Comparison of ENCODE assay signal across 23 cellular contexts in genomic region chr4:42706086-42706485, GRCh38. TPM values are rescaled to one million over a fixed set of nuclear protein-coding genes. Genes with fewer than 3 reads are reported as not detected.
DNase-seq lines count a peak whose midpoint lies in the region; ATAC-seq, FAIRE-seq and TF ChIP-seq lines count a peak whose summit lies in the region.
"Had no signal": no experiment of that assay in that cellular context is flagged by ENCODE, and none has a peak within 500 bp of the region (broad histone marks: within the 10 kb centered on the region; RNA-seq: fewer than 3 reads in every experiment).

No MANE protein-coding gene starts in this region.

- FAIRE-seq in H1 (lab: Jason Lieb, UNC), result no peak
- FAIRE-seq: A549, D721Med, GM12878, GM19239 had no signal

- no peak overlapping the region for H3K4ac ChIP-seq in H1 (replicated peaks; ENCODE audit: insufficient read length, low read depth, low read length)

- H3K9me2 ChIP-seq in GM23248 (ENCODE audit: insufficient read depth), result no peaks in the 10 kb centered on the region

- H3K56ac ChIP-seq in H1 (replicated peaks; ENCODE audit: insufficient read length, low read depth, low read length), result no peak overlapping the region

- H4K20me1 ChIP-seq in GM23248 (ENCODE audit: insufficient read depth) (no peaks in the 10 kb centered on the region), OCI-LY3 (ENCODE audit: insufficient read depth, low read length) (no peaks in the 10 kb centered on the region), H1 (replicated peaks in 1 of 2; ENCODE audit: control insufficient read depth in 1 of 2, insufficient read depth in 2 of 2, low read length in 2 of 2) (no peaks in the 10 kb centered on the region), osteoblast (ENCODE audit: insufficient read depth, low read length) (no peaks in the 10 kb centered on the region)
- H4K20me1 ChIP-seq: BLaER1 treated with 17β-estradiol and CSF1 and Interleukin-3, amounts not matched to agents 10 nM and 100 nM had no signal

- DNase-seq in GM23248 (peak; percentile 1), H1 (ENCODE audit: low read depth in 1 of 2, low spot score in 2 of 2) (no peak), osteoblast (ENCODE audit: insufficient read length, low spot score, missing footprints) (no peak)
- DNase-seq in activated naive CD4-positive, alpha-beta T cell treated with Interleukin-2 at 50 U/mL for 16 hours, result no peak
- DNase-seq: 8988T; ACHN; AML-193; BE2C; CD4-positive, alpha-beta T cell; CD8-positive, alpha-beta memory T cell; DMS 273 treated with DMSO at 0.1 percent for 48 hours; DMS79; EL; GDM1; H9 had no signal

- H3F3A ChIP-seq in GM23248 (ENCODE audit: insufficient read depth), result no peaks in the 10 kb centered on the region

- ATAC-seq in GM21737 (IDR thresholded peaks at IDR 0.05; ENCODE audit: unreplicated experiment), result no peak
- ATAC-seq: A549, GM12878, HCT116 had no signal

- no peaks in the 10 kb centered on the region for H3K9me3 ChIP-seq in GM23248 (ENCODE audit: low read depth)
- no peaks in the 10 kb centered on the region for H3K9me3 ChIP-seq in OCI-LY3 (ENCODE audit: insufficient read depth, low read length)
- peaks cover 5 to 7% of the 10 kb centered on the region in 2 experiments; a peak in 2 of 4 replicates for H3K9me3 ChIP-seq in H1 (ENCODE audit: insufficient read depth in 2 of 2, low read depth in 1 of 2, low read length in 1 of 2)
- no peaks in the 10 kb centered on the region for H3K9me3 ChIP-seq in osteoblast (ENCODE audit: low read depth, low read length)
- H3K9me3 ChIP-seq: A549, BE2C had no signal

- no peaks in the 10 kb centered on the region for H3K23me2 ChIP-seq in H1 (ENCODE audit: low read depth, low read length)

- H3K79me1 ChIP-seq in H1 (ENCODE audit: low read depth, low read length), result no peaks in the 10 kb centered on the region

- CTCF ChIA-PET in H1 (lab: Charles Lee; ENCODE audit: partially characterized antibody), result interaction anchor here (0.6 kb wide), 1 partner anchor 92 kb away, joined by 3 read pairs; no protein-coding TSS in a partner anchor

- H3K79me2 ChIP-seq in GM23248 (ENCODE audit: insufficient read depth) (no peaks in the 10 kb centered on the region), OCI-LY3 (ENCODE audit: low read length) (no peaks in the 10 kb centered on the region), H1 (ENCODE audit: control insufficient read depth in 1 of 2, insufficient read depth in 2 of 2, low read length in 2 of 2) (no peaks in the 10 kb centered on the region), osteoblast (ENCODE audit: insufficient read depth, low read length) (no peaks in the 10 kb centered on the region)

- H3K18ac ChIP-seq in H1 (ENCODE audit: extremely low read depth, low read length), result no peak overlapping the region

- H4K91ac ChIP-seq in H1 (replicated peaks; ENCODE audit: insufficient read length, low read length), result no peak overlapping the region

- H3K23ac ChIP-seq in H1 (ENCODE audit: insufficient read length), result no peak overlapping the region

- TF ChIP-seq RAD21 in H1 (IDR thresholded peaks at IDR 0.05 in 1 of 2, conservative IDR thresholded peaks at IDR 0.05 in 1 of 2; ENCODE audit: low read depth in 2 of 2, low read length in 2 of 2), result no peak

- H3K27ac ChIP-seq in GM23248 (no peak overlapping the region), OCI-LY3 (ENCODE audit: low read length) (no peak overlapping the region), H1 (ENCODE audit: low read depth, low read length) (no peak overlapping the region), osteoblast (ENCODE audit: low read depth, low read length) (no peak overlapping the region)
- H3K27ac ChIP-seq: A549; BLaER1 treated with 17β-estradiol and CSF1 and Interleukin-3, amounts not matched to agents 10 nM and 100 nM had no signal

- H2BK5ac ChIP-seq in H1 (ENCODE audit: low read depth, low read length), result no peak overlapping the region

- TF ChIP-seq EP300 in H1 (IDR thresholded peaks at IDR 0.05; ENCODE audit: borderline replicate concordance in 1 of 2, low read depth in 2 of 2, low read length in 2 of 2), result no peak

- H2AFZ ChIP-seq in GM23248, result no peak overlapping the region
- 0 out of 2 replicates have a peak overlapping the region, but pooled peaks have one; percentile 55 for H2AFZ ChIP-seq in OCI-LY3 (ENCODE audit: low read depth, low read length)
- H2AFZ ChIP-seq in H1 (ENCODE audit: low read length), result 0 out of 2 replicates have a peak overlapping the region, but pooled peaks have one; percentile 66
- no peak overlapping the region for H2AFZ ChIP-seq in osteoblast (ENCODE audit: low read length)

- TF ChIP-seq CTCF in OCI-LY3 (IDR thresholded peaks at IDR 0.05; ENCODE audit: low read depth, low read length) (no peak), H1 (IDR thresholded peaks at IDR 0.05; ENCODE audit: control extremely low read depth in 1 of 3, insufficient read depth in 1 of 3, low read depth in 1 of 3, low read length in 3 of 3) (no peak), osteoblast (IDR thresholded peaks at IDR 0.05; ENCODE audit: extremely low read depth, low read depth, low read length) (no peak)

- no peak overlapping the region for H3K14ac ChIP-seq in H1 (ENCODE audit: insufficient read length)

- no peak overlapping the region for H4K8ac ChIP-seq in H1 (ENCODE audit: extremely low read depth, insufficient read depth, low read length)

- H3K4me1 ChIP-seq in GM23248 (ENCODE audit: insufficient read depth) (no peaks in the 10 kb centered on the region), OCI-LY3 (ENCODE audit: low read length) (peaks cover 21% of the 10 kb centered on the region), H1 (replicated peaks in 1 of 4; ENCODE audit: control insufficient read depth in 3 of 4, insufficient read depth in 4 of 4, low read length in 3 of 4) (peaks cover 0 to 14% (median 4%) of the 10 kb centered on the region in 4 experiments; a peak in 3 of 7 replicates), osteoblast (ENCODE audit: insufficient read depth, low read length) (no peaks in the 10 kb centered on the region)
- H3K4me1 ChIP-seq: A549; BLaER1 treated with 17β-estradiol and CSF1 and Interleukin-3, amounts not matched to agents 10 nM and 100 nM had no signal

- in situ Hi-C loops in GM23248 (cut with MboI), result no loop called here

- no peak overlapping the region for H2BK12ac ChIP-seq in H1 (ENCODE audit: low read depth, low read length)

- H3K4me2 ChIP-seq in GM23248 (ENCODE audit: unreplicated experiment) (no peak overlapping the region), OCI-LY3 (ENCODE audit: low read length) (no peak overlapping the region), H1 (ENCODE audit: insufficient read depth in 1 of 2, low read depth in 2 of 2, low read length in 2 of 2) (no peak overlapping the region), osteoblast (ENCODE audit: insufficient read depth, low read length) (no peak overlapping the region)
- H3K4me2 ChIP-seq: A549; BLaER1 treated with 17β-estradiol and CSF1 and Interleukin-3, amounts not matched to agents 10 nM and 100 nM had no signal

- no peak overlapping the region for H2AK5ac ChIP-seq in H1 (ENCODE audit: low read depth, low read length)

- H3K27me3 ChIP-seq in GM23248 (replicated peaks; ENCODE audit: insufficient read depth) (no peaks in the 10 kb centered on the region), OCI-LY3 (ENCODE audit: low read depth, low read length) (no peaks in the 10 kb centered on the region), H1 (replicated peaks in 1 of 4; ENCODE audit: control insufficient read depth in 3 of 4, extremely low read depth in 1 of 4, insufficient read depth in 3 of 4, low read length in 3 of 4) (no peaks in the 10 kb centered on the region), osteoblast (ENCODE audit: insufficient read depth, low read length) (no peaks in the 10 kb centered on the region)
- H3K27me3 ChIP-seq: BE2C; BLaER1 treated with 17β-estradiol and CSF1 and Interleukin-3, amounts not matched to agents 10 nM and 100 nM had no signal

- H3K4me3 ChIP-seq in GM23248, result no peak overlapping the region
- H3K4me3 ChIP-seq in OCI-LY3 (ENCODE audit: low read length), result no peak overlapping the region
- no peak overlapping the region for H3K4me3 ChIP-seq in H1 (ENCODE audit: extremely low read depth in 1 of 4, insufficient read depth in 2 of 4, low read depth in 3 of 4, low read length in 4 of 4)
- H3K4me3 ChIP-seq in osteoblast (ENCODE audit: insufficient read depth, low read length), result no peak overlapping the region
- H3K4me3 ChIP-seq: A549; BLaER1 treated with 17β-estradiol and CSF1 and Interleukin-3, amounts not matched to agents 10 nM and 100 nM; GM12878 had no signal

- no peak for TF ChIP-seq POLR2A in H1 (IDR thresholded peaks at IDR 0.05; ENCODE audit: control extremely low read depth in 1 of 2, low read depth in 2 of 2, low read length in 2 of 2)

- no peak overlapping the region for H2BK15ac ChIP-seq in H1 (ENCODE audit: low read length)

- WGBS in GM23248 (ENCODE audit: low coverage in 1 of 2, low lambda C conversion rate in 2 of 2, missing lambda C conversion rate in 2 of 2), 2 experiments, result 40 to 47% methylated on average over 4 of the region's 4 CpGs
- 85% methylated on average over 4 of the region's 4 CpGs; no CpG with 5 or more reads in 1 of the 2 experiments for WGBS in H1 (ENCODE audit: extremely low coverage in 1 of 2, insufficient coverage in 1 of 2, insufficient read length in 1 of 2, insufficient replicate concordance in 2 of 2, low coverage in 1 of 2, low lambda C conversion rate in 2 of 2, missing lambda C conversion rate in 1 of 2), 2 experiments

- no peak overlapping the region for H2BK120ac ChIP-seq in H1 (replicated peaks; ENCODE audit: low read depth, low read length)

- H3K36me3 ChIP-seq in GM23248 (ENCODE audit: low read depth) (no peaks in the 10 kb centered on the region), OCI-LY3 (replicated peaks; ENCODE audit: low read depth, low read length) (no peaks in the 10 kb centered on the region), H1 (ENCODE audit: control insufficient read depth in 2 of 4, insufficient read depth in 4 of 4, low read length in 3 of 4) (no peaks in the 10 kb centered on the region), osteoblast (ENCODE audit: insufficient read depth, low read length) (no peaks in the 10 kb centered on the region)
- H3K36me3 ChIP-seq: BE2C; BLaER1 treated with 17β-estradiol and CSF1 and Interleukin-3, amounts not matched to agents 10 nM and 100 nM had no signal

- no peak overlapping the region for H3K9ac ChIP-seq in GM23248
- H3K9ac ChIP-seq in OCI-LY3 (ENCODE audit: low read length), result no peak overlapping the region
- no peak overlapping the region for H3K9ac ChIP-seq in H1 (replicated peaks in 1 of 4; ENCODE audit: extremely low read depth in 1 of 4, low read depth in 3 of 4, low read length in 3 of 4)
- H3K9ac ChIP-seq: BLaER1 treated with 17β-estradiol and CSF1 and Interleukin-3, amounts not matched to agents 10 nM and 100 nM had no signal

- no peak overlapping the region for H4K5ac ChIP-seq in H1 (ENCODE audit: insufficient read length, low read depth, low read length)

- no peak overlapping the region for H2BK20ac ChIP-seq in H1 (ENCODE audit: low read length)

- POLR2A ChIA-PET in H1 (lab: Charles Lee; ENCODE audit: partially characterized antibody), result no interaction called here

RNA-seq across cellular contexts. Expression of gene ATP8A1, which starts 49.2 kb away (rescaled TPM):
- total RNA-seq in GM23248 (2014; rRNA removed; shearing (Covaris generic)), result 0.11 and 0.25 TPM in 2 replicates
- polyA plus RNA-seq in GM23248 (2016; fragmentation: Nextera tagmentation; extraction: Ambion mirVana) (0.13 and 0.29 TPM in 2 replicates), H1 (2011; rRNA removed) (2.2 and 3.7 TPM in 2 replicates)
- 12.2 and 14.9 TPM in 2 replicates for total RNA-seq in H1 (2021; fragmentation: NEBNext Ultra II Directional; extraction: Animal tissue kit (Norgen Biotek cat#: 25700))
- polyA plus RNA-seq in H1 (2011; cell fraction: cytosol; rRNA removed), result 6.3 TPM
- polyA plus RNA-seq in H1 (2011; cell fraction: nucleus; rRNA removed), result 4.9 TPM
- 3.9 to 9.1 TPM (median 4.6 TPM) in 4 replicates for polyA plus RNA-seq in H1 (2012, experiment 1 of 2)
- polyA plus RNA-seq in H1 (2012, experiment 2 of 2), result 0.22 TPM
- 7.9 TPM for polyA plus RNA-seq in H1 (2013, experiment 1 of 2)
- polyA plus RNA-seq in H1 (2013, experiment 2 of 2), result 8.2 TPM
- polyA minus RNA-seq in H1 (2011; rRNA and poly(A)+ RNA removed), result 20.5 and 22.5 TPM in 2 replicates
- 8.1 TPM for polyA minus RNA-seq in H1 (2011; cell fraction: cytosol; rRNA and poly(A)+ RNA removed)
- polyA minus RNA-seq in H1 (2011; cell fraction: nucleus; rRNA and poly(A)+ RNA removed), result 52.8 TPM
- 2.1 and 2.5 TPM in 2 replicates for total RNA-seq in osteoblast

Comparison
In these comparisons a context has a peak if more than half of its experiments do, and no peak if none do; other contexts are left out.
1. H2AFZ ChIP-seq: peak in OCI-LY3 (single experiment) and H1 (single experiment); none in GM23248 (single experiment) and osteoblast (single experiment).